ENCODE assay signal across 30 cellular contexts in the genomic region with DNA sequence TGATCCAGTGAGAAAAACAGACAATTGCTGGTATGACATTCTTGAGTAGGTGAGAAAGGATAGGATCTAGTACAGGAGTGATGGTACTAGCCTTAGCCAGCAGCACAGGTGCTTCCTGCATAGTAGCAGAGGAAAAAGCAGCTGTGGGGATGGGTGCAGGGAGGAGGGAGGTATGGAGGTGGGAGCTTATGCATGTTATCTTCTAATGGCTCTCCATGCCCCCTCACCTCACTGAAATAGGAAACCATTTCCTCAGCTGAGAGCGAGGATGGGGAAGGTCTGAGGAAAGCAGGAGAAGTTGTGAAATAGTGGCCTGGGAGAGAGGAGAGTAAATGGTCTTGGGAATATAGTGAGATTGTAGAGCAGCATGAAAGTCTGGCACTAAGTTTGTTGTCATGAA.
"Had no signal": no experiment of that assay in that cellular context is flagged by ENCODE, and none has a peak within 500 bp of the region (broad histone marks: within the 10 kb centered on the region; RNA-seq: fewer than 3 reads in every experiment).

No MANE protein-coding gene starts in this region.

- H3K4me1 ChIP-seq: left lung, lower lobe of right lung, testis, thyroid gland, transverse colon, upper lobe of left lung, vagina had no signal

- H3K4me3 Mint-ChIP-seq: immature natural killer cell; mesothelial cell of epicardium; naive B cell; natural killer cell treated with Interleukin-12 subunit alpha and Interleukin-12 subunit beta and Interleukin-15 and Interleukin-18, amount 100 ng/mL, for 72 hours; stimulated activated naive B cell treated with anti-CD40 and anti-IgM and Interleukin-4, amounts not matched to agents 10 μg/mL and 1 μg/mL and 100 μg/mL, for 72 hours had no signal

- H3K27ac ChIP-seq: left lung, lower lobe of right lung, ovary, skin epidermis, stomach, testis, thyroid gland, transverse colon, upper lobe of left lung, vagina had no signal

- H3K9me3 ChIP-seq: left lung, lower lobe of right lung, ovary, stomach, testis, thyroid gland, transverse colon, upper lobe of left lung, vagina had no signal

- FAIRE-seq: islet of Langerhans, kidney had no signal

- DNase-seq: hippocampal formation; immature natural killer cell; kidney; left colon; left lung; lower lobe of right lung; mammary epithelial cell; mesenchymal stem cell; naive B cell; ovary; retina; right cardiac atrium; stimulated activated CD4-positive, alpha-beta T cell treated with anti-CD3 and anti-CD28 coated beads, Interleukin-12 subunit alpha, Interleukin-12 subunit beta, amount 100 ng/mL, for 4 hours; stimulated activated CD4-positive, alpha-beta T cell treated with anti-CD3 and anti-CD28 coated beads, Interleukin-15, amount 100 ng/mL, for 24 hours; stimulated activated CD4-positive, alpha-beta T cell treated with anti-CD3 and anti-CD28 coated beads, Interleukin-2, amount 100 ng/mL, for 24 hours; stimulated activated CD4-positive, alpha-beta T cell treated with anti-CD3 and anti-CD28 coated beads, Interleukin-4, amount 100 ng/mL, for 1 hour; stimulated activated naive B cell treated with anti-CD40 and anti-IgM and Interleukin-4, amounts not matched to agents 10 μg/mL and 1 μg/mL and 100 μg/mL, for 72 hours; stimulated activated naive CD8-positive, alpha-beta T cell treated with anti-CD3 and anti-CD28 coated beads, Interleukin-15, Interleukin-2, amounts not matched to agents 100 U/mL and 50 U/mL, for 24 hours; stomach; testis; thyroid gland; transverse colon; upper lobe of left lung had no signal

- H3K9me3 Mint-ChIP-seq: immature natural killer cell; mesothelial cell of epicardium; naive B cell; natural killer cell treated with Interleukin-12 subunit alpha and Interleukin-12 subunit beta and Interleukin-15 and Interleukin-18, amount 100 ng/mL, for 72 hours had no signal

- ATAC-seq: left colon; left lung; lower lobe of right lung; natural killer cell treated with Interleukin-12 subunit alpha and Interleukin-12 subunit beta and Interleukin-15 and Interleukin-18, amount 100 ng/mL, for 72 hours; right cardiac atrium; sciatic nerve; stimulated activated naive B cell treated with anti-CD40 and anti-IgM and Interleukin-4, amounts not matched to agents 10 μg/mL and 1 μg/mL and 100 μg/mL, for 72 hours; stimulated activated naive CD8-positive, alpha-beta T cell treated with anti-CD3 and anti-CD28 coated beads, Interleukin-15, Interleukin-2, amounts not matched to agents 100 U/mL and 50 U/mL, for 24 hours had no signal

- H3K27me3 Mint-ChIP-seq: naive B cell; natural killer cell treated with Interleukin-12 subunit alpha and Interleukin-12 subunit beta and Interleukin-15 and Interleukin-18, amount 100 ng/mL, for 72 hours; progenitor cell of endocrine pancreas; stimulated activated naive B cell treated with anti-CD40 and anti-IgM and Interleukin-4, amounts not matched to agents 10 μg/mL and 1 μg/mL and 100 μg/mL, for 72 hours had no signal

- H3K27me3 ChIP-seq: ovary, stomach, testis, thyroid gland, transverse colon, upper lobe of left lung, vagina had no signal

- H3K27ac Mint-ChIP-seq: immature natural killer cell; mesothelial cell of epicardium; naive B cell; natural killer cell treated with Interleukin-12 subunit alpha and Interleukin-12 subunit beta and Interleukin-15 and Interleukin-18, amount 100 ng/mL, for 72 hours; progenitor cell of endocrine pancreas; stimulated activated naive B cell treated with anti-CD40 and anti-IgM and Interleukin-4, amounts not matched to agents 10 μg/mL and 1 μg/mL and 100 μg/mL, for 72 hours had no signal

- H3K36me3 ChIP-seq: left lung, lower lobe of right lung, ovary, stomach, thyroid gland, transverse colon, upper lobe of left lung, vagina had no signal

- H3K4me3 ChIP-seq: left lung, lower lobe of right lung, ovary, skin epidermis, stomach, testis, thyroid gland, transverse colon, upper lobe of left lung, vagina had no signal

- H3K4me1 Mint-ChIP-seq: immature natural killer cell; mesothelial cell of epicardium; stimulated activated naive B cell treated with anti-CD40 and anti-IgM and Interleukin-4, amounts not matched to agents 10 μg/mL and 1 μg/mL and 100 μg/mL, for 72 hours had no signal

- H3K36me3 Mint-ChIP-seq: immature natural killer cell; naive B cell; natural killer cell treated with Interleukin-12 subunit alpha and Interleukin-12 subunit beta and Interleukin-15 and Interleukin-18, amount 100 ng/mL, for 72 hours had no signal
